In genomic region chrX:106481341-106481740, GRCh38 we compare ENCODE assay signal across 1 cellular context.
TF ChIP-seq lines count a peak whose summit lies in the region.

No MANE protein-coding gene starts in this region.

TF ChIP-seq in GM23338, 12 proteins besides CTCF, POLR2A, EP300 and RAD21 (continued from another document):
- TF ChIP-seq, protein P1, sequence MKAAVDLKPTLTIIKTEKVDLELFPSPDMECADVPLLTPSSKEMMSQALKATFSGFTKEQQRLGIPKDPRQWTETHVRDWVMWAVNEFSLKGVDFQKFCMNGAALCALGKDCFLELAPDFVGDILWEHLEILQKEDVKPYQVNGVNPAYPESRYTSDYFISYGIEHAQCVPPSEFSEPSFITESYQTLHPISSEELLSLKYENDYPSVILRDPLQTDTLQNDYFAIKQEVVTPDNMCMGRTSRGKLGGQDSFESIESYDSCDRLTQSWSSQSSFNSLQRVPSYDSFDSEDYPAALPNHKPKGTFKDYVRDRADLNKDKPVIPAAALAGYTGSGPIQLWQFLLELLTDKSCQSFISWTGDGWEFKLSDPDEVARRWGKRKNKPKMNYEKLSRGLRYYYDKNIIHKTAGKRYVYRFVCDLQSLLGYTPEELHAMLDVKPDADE (IDR thresholded peaks at IDR 0.05), result no peak
- no peak for TF ChIP-seq EZH2phosphoT487 (IDR thresholded peaks at IDR 0.05; ENCODE audit: unreplicated experiment)
- TF ChIP-seq ZNF114 (CRISPR knock-in tag; IDR thresholded peaks at IDR 0.05), result no peak
